Comparison of ENCODE assay signal across 26 cellular contexts in genomic region chr11:111992456-111992855, GRCh38.
"Had no signal": no experiment of that assay in that cellular context is flagged by ENCODE, and none has a peak within 500 bp of the region (broad histone marks: within the 10 kb centered on the region; RNA-seq: fewer than 3 reads in every experiment).

No MANE protein-coding gene starts in this region.

- H3K9me3 ChIP-seq: body of pancreas, neutrophil, sigmoid colon, testis had no signal

- H3K36me3 ChIP-seq: neutrophil had no signal

- H3K4me1 ChIP-seq: testis had no signal

- H3K27ac ChIP-seq: body of pancreas, neutrophil, testis had no signal

- H3K27me3 ChIP-seq: body of pancreas, neutrophil, sigmoid colon, testis had no signal

- H3K4me3 ChIP-seq: body of pancreas, sigmoid colon, testis had no signal

- DNase-seq: activated CD4-positive, alpha-beta memory T cell treated with anti-CD3 and anti-CD28 coated beads for 36 hours; activated CD4-positive, alpha-beta T cell treated with anti-CD3 and anti-CD28 coated beads, Interleukin-2, amount 10 ng/mL, durations not matched to agents 24 days and 14 days; activated CD4-positive, CD25-positive, alpha-beta regulatory T cell treated with anti-CD3 and anti-CD28 coated beads, Interleukin-2, amount 50 U/mL, for 72 hours; activated CD8-positive, alpha-beta memory T cell treated with anti-CD3 and anti-CD28 coated beads, Interleukin-2, amount 50 U/mL, for 4 hours; activated gamma-delta T cell treated with Interleukin-2 at 50 U/mL for 16 hours; activated naive CD8-positive, alpha-beta T cell treated with anti-CD3 and anti-CD28 coated beads, Interleukin-2, amount 50 U/mL, for 24 hours; activated T-cell treated with anti-CD3 and anti-CD28 coated beads, Interleukin-2, amount 50 U/mL, for 24 hours; aorta; body of pancreas; cortex of kidney; endodermal cell; foreskin fibroblast; islet precursor cell; naive B cell; nephron progenitor cell; sigmoid colon; small intestine; stimulated activated CD4-positive, alpha-beta T cell treated with anti-CD3 and anti-CD28 coated beads, Interleukin-1b, Interleukin-23, amount 100 ng/mL, for 48 hours; stimulated activated CD4-positive, alpha-beta T cell treated with anti-CD3 and anti-CD28 coated beads, Interleukin-4, amount 100 ng/mL, for 4 hours; stimulated activated CD8-positive, alpha-beta memory T cell treated with anti-CD3 and anti-CD28 coated beads, Interleukin-4, amount 100 ng/mL, for 48 hours; stimulated activated naive B cell treated with anti-CD40 and anti-IgM and Interleukin-4, amounts not matched to agents 10 μg/mL and 1 μg/mL and 100 μg/mL, for 72 hours; T-helper 9 cell; testis had no signal

- ATAC-seq: activated naive CD8-positive, alpha-beta T cell treated with anti-CD3 and anti-CD28 coated beads, Interleukin-2, amount 50 U/mL, for 24 hours; activated T-helper 17 cell treated with anti-CD3 and anti-CD28 coated beads, Interleukin-2, amount 50 U/mL, for 72 hours; body of pancreas; esophagus mucosa; stimulated activated naive B cell treated with anti-CD40 and anti-IgM and Interleukin-4, amounts not matched to agents 10 μg/mL and 1 μg/mL and 100 μg/mL, for 72 hours had no signal
